ENCODE assay signal across 2 cellular contexts in genomic region chr10:5478694-5479305, GRCh38.
TF ChIP-seq lines count a peak whose summit lies in the region.

No MANE protein-coding gene starts in this region.

TF ChIP-seq in GM23338, 12 proteins besides CTCF, POLR2A, EP300 and RAD21 (continued from another document):
- TF ChIP-seq REST (IDR thresholded peaks at IDR 0.05; ENCODE audit: unreplicated experiment) = no peak
- no peak for TF ChIP-seq ZNF114 (CRISPR knock-in tag; IDR thresholded peaks at IDR 0.05)
- no peak for TF ChIP-seq EZH2 (IDR thresholded peaks at IDR 0.05; ENCODE audit: low read depth, unreplicated experiment)
- TF ChIP-seq JUNB (IDR thresholded peaks at IDR 0.05; ENCODE audit: unreplicated experiment) = no peak
- no peak for TF ChIP-seq EZH2phosphoT487 (IDR thresholded peaks at IDR 0.05; ENCODE audit: unreplicated experiment)
- TF ChIP-seq ZNF462 (CRISPR knock-in tag; IDR thresholded peaks at IDR 0.05) = no peak
- no peak for TF ChIP-seq POLR2AphosphoS5 (IDR thresholded peaks at IDR 0.05; ENCODE audit: low read depth)
- no peak for TF ChIP-seq ZNF331 (CRISPR knock-in tag; IDR thresholded peaks at IDR 0.05; ENCODE audit: low read depth)
- no peak for TF ChIP-seq CREB1 (CRISPR knock-in tag; IDR thresholded peaks at IDR 0.05; ENCODE audit: low read depth)
- TF ChIP-seq ETS1 (IDR thresholded peaks at IDR 0.05) = no peak
- TF ChIP-seq NANOG (IDR thresholded peaks at IDR 0.05; ENCODE audit: borderline replicate concordance) = no peak
TF ChIP-seq in GM23338: peak in this region for 0.

TF ChIP-seq in HepG2, 621 proteins besides CTCF, POLR2A, EP300 and RAD21 (continued from another document):
- 0 out of 2 replicates have a peak, but pooled peaks have one; percentile 13 for TF ChIP-seq STAG1 (CRISPR knock-in tag; IDR thresholded peaks at IDR 0.05)
